In genomic region chr11:64516226-64516625, GRCh38 we compare ENCODE assay signal across 17 cellular contexts. TPM values are rescaled to one million over a fixed set of nuclear protein-coding genes. Genes with fewer than 3 reads are reported as not detected.
DNase-seq lines count a peak whose midpoint lies in the region; ATAC-seq, FAIRE-seq and TF ChIP-seq lines count a peak whose summit lies in the region.
"Had no signal": no experiment of that assay in that cellular context is flagged by ENCODE, and none has a peak within 500 bp of the region (broad histone marks: within the 10 kb centered on the region; RNA-seq: fewer than 3 reads in every experiment).

No MANE protein-coding gene starts in this region.

- no peaks in the 10 kb centered on the region for H3K9me1 ChIP-seq in K562 (ENCODE audit: control insufficient read depth, insufficient read depth, low read length)

- WGBS in K562 (ENCODE audit: insufficient coverage, low coverage, missing lambda C conversion rate), result 3% methylated on average over 4 of the region's 4 CpGs
- 41% methylated on average over 4 of the region's 4 CpGs for WGBS in smooth muscle cell (ENCODE audit: low lambda C conversion rate)

- no peak overlapping the region for H3K4me3 Mint-ChIP-seq in MCF 10A (ENCODE audit: unreplicated experiment)

- CTCF ChIA-PET in MCF 10A (lab: Yijun Ruan, JAX), result interaction anchor here (0.5 to 1.7 kb wide), 3 partner anchors 12 to 67 kb away, joined by 3 to 6 read pairs (median 4); no protein-coding TSS in a partner anchor
- CTCF ChIA-PET in K562 (lab: Yijun Ruan, JAX; ENCODE audit: low intra/inter-chr PET ratio), result no interaction called here

- H3K79me2 ChIP-seq in K562 (ENCODE audit: control insufficient read depth, insufficient read depth, low read length) (no peaks in the 10 kb centered on the region), smooth muscle cell (ENCODE audit: low read depth) (no peaks in the 10 kb centered on the region), osteoblast (ENCODE audit: insufficient read depth, low read length) (no peaks in the 10 kb centered on the region)

- H3K4me1 Mint-ChIP-seq in MCF 10A (ENCODE audit: insufficient read depth, unreplicated experiment), result no peaks in the 10 kb centered on the region

- POLR2A ChIA-PET in MCF 10A (lab: Yijun Ruan, JAX) (no interaction called here), K562 (lab: Yijun Ruan, JAX) (interaction anchor here (0.6 to 1.5 kb wide), 5 partner anchors 11 to 1137 kb away, joined by 3 to 5 read pairs (median 3); no protein-coding TSS in a partner anchor)

- TF ChIP-seq EP300 in K562 (IDR thresholded peaks at IDR 0.05; ENCODE audit: low read length), result no peak

- H3K9me3 Mint-ChIP-seq in MCF 10A (ENCODE audit: unreplicated experiment), result no peaks in the 10 kb centered on the region

- no peak overlapping the region for H3K27ac ChIP-seq in breast epithelium
- H3K27ac ChIP-seq in K562 (ENCODE audit: extremely low read depth, low read depth, low read length), result no peak overlapping the region
- H3K27ac ChIP-seq in smooth muscle cell (ENCODE audit: low read depth), result no peak overlapping the region
- H3K27ac ChIP-seq in osteoblast (ENCODE audit: low read depth, low read length), result no peak overlapping the region
- H3K27ac ChIP-seq: C4-2B, lower lobe of right lung had no signal

- FAIRE-seq in K562 (lab: Jason Lieb, UNC), result no peak
- FAIRE-seq: colon, GM12892 had no signal

- no peak for ATAC-seq in K562
- ATAC-seq: lower lobe of right lung, Panc1 had no signal

- TF ChIP-seq CTCF in MCF 10A (IDR thresholded peaks at IDR 0.05; ENCODE audit: unreplicated experiment) (no peak), breast epithelium (IDR thresholded peaks at IDR 0.05) (no peak), NB4 (IDR thresholded peaks at IDR 0.05; ENCODE audit: low read depth, low read length) (peak; percentile 63), K562 (IDR thresholded peaks at IDR 0.05 in 2 of 3, conservative IDR thresholded peaks at IDR 0.05 in 1 of 3; ENCODE audit: insufficient read depth in 2 of 3, low read depth in 1 of 3, low read length in 3 of 3) (peak; percentile 17 to 57 (median 49); a peak in 4 of 6 replicates), smooth muscle cell (IDR thresholded peaks at IDR 0.05; ENCODE audit: borderline replicate concordance, insufficient read depth, poor library complexity, severe bottlenecking) (peak; percentile 14), osteoblast (IDR thresholded peaks at IDR 0.05; ENCODE audit: extremely low read depth, low read depth, low read length) (no peak)

- H3K4me1 ChIP-seq in breast epithelium (no peaks in the 10 kb centered on the region), K562 (replicated peaks in 1 of 2; ENCODE audit: control insufficient read depth in 2 of 2, insufficient read depth in 2 of 2, low read length in 2 of 2) (no peaks in the 10 kb centered on the region), smooth muscle cell (ENCODE audit: low read depth) (no peaks in the 10 kb centered on the region), osteoblast (ENCODE audit: insufficient read depth, low read length) (no peaks in the 10 kb centered on the region)
- H3K4me1 ChIP-seq: lower lobe of right lung had no signal

- TF ChIP-seq POLR2A in breast epithelium (IDR thresholded peaks at IDR 0.05), result no peak
- TF ChIP-seq POLR2A in NB4 (IDR thresholded peaks at IDR 0.05; ENCODE audit: extremely low read depth, insufficient read length), result no peak
- no peak for TF ChIP-seq POLR2A in K562 (conservative IDR thresholded peaks at IDR 0.05)

- H4K20me1 ChIP-seq in K562 (replicated peaks; ENCODE audit: control insufficient read depth, insufficient read depth, low read length) (0 out of 2 replicates have a peak, but pooled peaks cover 3% of the 10 kb centered on the region), smooth muscle cell (ENCODE audit: low read depth) (no peaks in the 10 kb centered on the region), osteoblast (ENCODE audit: insufficient read depth, low read length) (no peaks in the 10 kb centered on the region)

- no peak overlapping the region for H3K4me3 ChIP-seq in breast epithelium
- H3K4me3 ChIP-seq in NB4 (ENCODE audit: low read depth, low read length), result no peak overlapping the region
- no peak overlapping the region for H3K4me3 ChIP-seq in K562
- no peak overlapping the region for H3K4me3 ChIP-seq in smooth muscle cell
- H3K4me3 ChIP-seq in osteoblast (ENCODE audit: insufficient read depth, low read length), result no peak overlapping the region
- H3K4me3 ChIP-seq: lower lobe of right lung had no signal

- no peaks in the 10 kb centered on the region for H3F3A ChIP-seq in smooth muscle cell (ENCODE audit: low read depth)

- in situ Hi-C loops in K562 (cut with MboI), result no loop called here

- H3K4me2 ChIP-seq in K562 (ENCODE audit: insufficient read depth, low read length) (no peak overlapping the region), smooth muscle cell (no peak overlapping the region), osteoblast (ENCODE audit: insufficient read depth, low read length) (no peak overlapping the region)

- H2AFZ ChIP-seq in K562 (ENCODE audit: low read depth, low read length) (no peak overlapping the region), smooth muscle cell (ENCODE audit: low read depth) (no peak overlapping the region), osteoblast (ENCODE audit: low read length) (no peak overlapping the region)

- no peaks in the 10 kb centered on the region for H3K36me3 Mint-ChIP-seq in MCF 10A (ENCODE audit: insufficient read depth, unreplicated experiment)

- H3K9ac ChIP-seq in K562 (ENCODE audit: insufficient read depth in 1 of 2, low read depth in 2 of 2, low read length in 2 of 2) (no peak overlapping the region), smooth muscle cell (ENCODE audit: low read depth) (no peak overlapping the region)

- BruUV-seq in MCF 10A (replicated peaks; lab: Mats Ljungman, UMichigan), result no TSS peak
- BruUV-seq in K562 (replicated peaks; lab: Mats Ljungman, UMichigan), result no TSS peak

- intact Hi-C loops in MCF 10A (cut with micrococcal nuclease), result no loop called here
- intact Hi-C loops in breast epithelium (cut with DNase I; ENCODE audit: low total_unique reads), result no loop called here
- intact Hi-C loops in K562 (cut with micrococcal nuclease), result no loop called here

- peaks cover 0 to 14% of the 10 kb centered on the region in 2 donors for H3K27me3 ChIP-seq in breast epithelium
- H3K27me3 ChIP-seq in K562 (ENCODE audit: control insufficient read depth in 2 of 2, insufficient read depth in 2 of 2, low read length in 2 of 2), result peaks cover 9 to 43% of the 10 kb centered on the region in 2 experiments; a peak in 4 of 5 replicates
- peaks cover 35% of the 10 kb centered on the region for H3K27me3 ChIP-seq in smooth muscle cell (ENCODE audit: low read depth)
- H3K27me3 ChIP-seq in osteoblast (ENCODE audit: insufficient read depth, low read length), result peaks cover 52% of the 10 kb centered on the region

- peak; percentile 12 for DNase-seq in MCF 10A (ENCODE audit: unreplicated experiment)
- DNase-seq in breast epithelium (ENCODE audit: low spot score in 2 of 2), result no peak
- DNase-seq in NB4 (ENCODE audit: low read depth), result peak; percentile 70
- DNase-seq in K562 (ENCODE audit: extremely low read depth in 1 of 4, low spot score in 3 of 4), result peak; percentile 31 to 49 (median 39)
- no peak for DNase-seq in smooth muscle cell (lab: John Stamatoyannopoulos, UW; ENCODE audit: unreplicated experiment)
- DNase-seq in SHP77 treated with DMSO at 0.1 percent for 48 hours (lab: John Stamatoyannopoulos, UW), result no peak
- no peak for DNase-seq in NCI-H128 (lab: John Stamatoyannopoulos, UW; ENCODE audit: unreplicated experiment)
- DNase-seq in osteoblast (ENCODE audit: insufficient read length, low spot score, missing footprints), result no peak
- DNase-seq: lower lobe of right lung, NCI-H1105 treated with DMSO at 0.1 percent for 48 hours had no signal

- H3K9me3 ChIP-seq in breast epithelium (peaks cover 6 to 16% of the 10 kb centered on the region in 2 donors), K562 (replicated peaks; ENCODE audit: control insufficient read depth, insufficient read depth, low read depth, low read length) (no peaks in the 10 kb centered on the region), smooth muscle cell (replicated peaks; ENCODE audit: low read depth) (no peaks in the 10 kb centered on the region), osteoblast (ENCODE audit: low read depth, low read length) (peaks cover 5% of the 10 kb centered on the region)

- TF ChIP-seq RAD21 in K562 (CRISPR knock-in tag; conservative IDR thresholded peaks at IDR 0.05 in 1 of 2, IDR thresholded peaks at IDR 0.05 in 1 of 2), result 0 out of 4 replicates have a peak, but pooled peaks of 1 of the 2 experiments have one; percentile 15

- H3K27ac Mint-ChIP-seq in MCF 10A (ENCODE audit: low read depth, unreplicated experiment), result no peak overlapping the region
- H3K27ac Mint-ChIP-seq: progenitor cell of endocrine pancreas had no signal

- H3K36me3 ChIP-seq in breast epithelium (no peaks in the 10 kb centered on the region), K562 (ENCODE audit: control insufficient read depth, insufficient read depth, low read length) (no peaks in the 10 kb centered on the region), smooth muscle cell (ENCODE audit: low read depth) (no peaks in the 10 kb centered on the region), osteoblast (ENCODE audit: insufficient read depth, low read length) (no peaks in the 10 kb centered on the region)
- H3K36me3 ChIP-seq: lower lobe of right lung had no signal

- peaks cover 84% of the 10 kb centered on the region for H3K27me3 Mint-ChIP-seq in MCF 10A (ENCODE audit: insufficient read depth, unreplicated experiment)

RNA-seq across cellular contexts. Expression of gene SLC22A11, which starts 39.5 kb away (rescaled TPM):
- not detected in 2 replicates for total RNA-seq in MCF 10A (2022)
- not detected for total RNA-seq in breast epithelium
- 0.39 TPM in 1 of 2 replicates, not detected in the other for total RNA-seq in K562 (2011; cell fraction: chromatin; rRNA removed; ENCODE audit: low replicate concordance)
- total RNA-seq in K562 (2011; cell fraction: nucleolus; rRNA removed), result 0.17 and 0.26 TPM in 2 replicates
- total RNA-seq in K562 (2011; cell fraction: nucleoplasm; rRNA removed), result 0.44 TPM in 1 of 2 replicates, not detected in the other
- not detected in 2 replicates for total RNA-seq in K562 (2014; rRNA removed)
- not detected in 2 replicates for total RNA-seq in K562 (2014; rRNA removed; fragmentation: Illumina TruSeq; extraction: Trizol)
- not detected in 2 replicates for total RNA-seq in K562 (2015; rRNA removed; fragmentation: Illumina TruSeq; extraction: Trizol)
- total RNA-seq in K562 (2021), result not detected in 2 replicates
- polyA plus RNA-seq in K562 (2011; rRNA removed), result 0.07 TPM in 1 of 2 replicates, not detected in the other
- polyA plus RNA-seq in K562 (2011; cell fraction: cytosol; rRNA removed), result 0.09 TPM in 1 of 2 replicates, not detected in the other
- 0.08 and 0.28 TPM in 2 replicates for polyA plus RNA-seq in K562 (2011; cell fraction: nucleus; rRNA removed)
- 0.05 and 0.08 TPM in 2 replicates for polyA plus RNA-seq in K562 (2012)
- polyA plus RNA-seq in K562 (2014; fragmentation: Illumina TruSeq; extraction: Trizol), result not detected in 2 replicates
- polyA plus RNA-seq in K562 (2014; fragmentation: Nextera tagmentation; extraction: Ambion mirVana), result not detected
- 0.07 TPM in 1 of 2 replicates, not detected in the other for polyA plus RNA-seq in K562 (2014; rRNA removed)
- not detected in 2 replicates for polyA minus RNA-seq in K562 (2011; rRNA and poly(A)+ RNA removed)
- not detected in 2 replicates for polyA minus RNA-seq in K562 (2011; cell fraction: cytosol; rRNA and poly(A)+ RNA removed)
- not detected in 2 replicates for polyA minus RNA-seq in K562 (2011; cell fraction: nucleus; rRNA and poly(A)+ RNA removed)
- 0.18 TPM in 1 of 2 replicates, not detected in the other for total RNA-seq in smooth muscle cell
- polyA plus RNA-seq in smooth muscle cell, result not detected in 2 replicates
- not detected in 2 replicates for total RNA-seq in osteoblast
- total RNA-seq: glomerular endothelial cell, lower lobe of right lung, progenitor cell of endocrine pancreas, subcutaneous adipose tissue had no signal

Comparison
In these comparisons a context has a peak if more than half of its experiments do, and no peak if none do; other contexts are left out.
1. DNase-seq: peak in MCF 10A (single experiment), NB4 (single experiment) and K562 (4 of 4); none in breast epithelium (0 of 2), smooth muscle cell (single experiment), SHP77 treated with DMSO at 0.1 percent for 48 hours (single experiment), NCI-H128 (single experiment) and osteoblast (single experiment).
2. CTCF ChIP-seq: peak in NB4 (single experiment), K562 (3 of 3) and smooth muscle cell (single experiment); none in MCF 10A (single experiment), breast epithelium (0 of 3) and osteoblast (single experiment).